13 cellular contexts compared by ENCODE assay signal in genomic region chr16:30488764-30489595, GRCh38. TPM values are rescaled to one million over a fixed set of nuclear protein-coding genes. Genes with fewer than 3 reads are reported as not detected.
A peak's percentile ranks its signal among the peaks of the same experiment; 100 is the strongest.
DNase-seq lines count a peak whose midpoint lies in the region; TF ChIP-seq lines count a peak whose summit lies in the region.
"Had no signal": no experiment of that assay in that cellular context is flagged by ENCODE, and none has a peak within 500 bp of the region (broad histone marks: within the 10 kb centered on the region; RNA-seq: fewer than 3 reads in every experiment).

No MANE protein-coding gene starts in this region.

- H3K4me3 ChIP-seq in NT2/D1 (ENCODE audit: insufficient read length, low read depth): no peak overlapping the region
- no peak overlapping the region for H3K4me3 ChIP-seq in parathyroid adenoma (ENCODE audit: low read depth, low read length)
- H3K4me3 ChIP-seq: pancreas had no signal

- H3K27me3 Mint-ChIP-seq in dendritic cell treated with granulocyte-macrophage colony-stimulating factor and Interleukin-4, amounts not matched to agents 40 ng/mL and 50 ng/mL, for 4 days: no peaks in the 10 kb centered on the region
- peaks cover 5% of the 10 kb centered on the region for H3K27me3 Mint-ChIP-seq in Calu3 (ENCODE audit: unreplicated experiment)

- H3K9me3 ChIP-seq in NT2/D1 (ENCODE audit: insufficient read depth, low read length) (no peaks in the 10 kb centered on the region), parathyroid adenoma (ENCODE audit: control insufficient read depth, low read length) (no peaks in the 10 kb centered on the region)
- H3K9me3 ChIP-seq: pancreas had no signal

- peak overlapping the region; percentile 77 for H3K27ac Mint-ChIP-seq in dendritic cell treated with granulocyte-macrophage colony-stimulating factor and Interleukin-4, amounts not matched to agents 40 ng/mL and 50 ng/mL, for 4 days
- no peak overlapping the region for H3K27ac Mint-ChIP-seq in Calu3 (ENCODE audit: unreplicated experiment)

- intact Hi-C loops in dendritic cell treated with granulocyte-macrophage colony-stimulating factor and Interleukin-4, amounts not matched to agents 40 ng/mL and 50 ng/mL, for 4 days (cut with micrococcal nuclease): no loop called here
- intact Hi-C loops in Calu3 (cut with micrococcal nuclease; ENCODE audit: unreplicated experiment): no loop called here

- CTCF ChIA-PET in Calu3 (lab: Charles Lee): no interaction called here

- H3K36me3 ChIP-seq in NT2/D1 (ENCODE audit: insufficient read depth, insufficient read length, low read length) (no peaks in the 10 kb centered on the region), parathyroid adenoma (ENCODE audit: control insufficient read depth, insufficient read depth, low read length) (no peaks in the 10 kb centered on the region)
- H3K36me3 ChIP-seq: pancreas had no signal

- peak; percentile 26 for DNase-seq in SKM-1 treated with dmso at 0.1 percent for 144 hours (lab: John Stamatoyannopoulos, UW; ENCODE audit: unreplicated experiment)
- no peak for DNase-seq in SKM-1 (lab: John Stamatoyannopoulos, UW; ENCODE audit: unreplicated experiment)
- no peak for DNase-seq in NT2/D1 (ENCODE audit: low read depth, low spot score)
- no peak for DNase-seq in Calu3
- no peak for DNase-seq in erythroblast (lab: John Stamatoyannopoulos, UW)
- DNase-seq in NCI-H1417 (lab: John Stamatoyannopoulos, UW): no peak
- DNase-seq: NCI-H2081; pancreas; stimulated activated CD4-positive, alpha-beta T cell treated with anti-CD3 and anti-CD28 coated beads, Interleukin-2, amount 100 ng/mL, for 48 hours; T1000 had no signal

- BruUV-seq in Calu3 (replicated peaks; lab: Mats Ljungman, UMichigan): no TSS peak

- peaks cover 98% of the 10 kb centered on the region for H3K36me3 Mint-ChIP-seq in dendritic cell treated with granulocyte-macrophage colony-stimulating factor and Interleukin-4, amounts not matched to agents 40 ng/mL and 50 ng/mL, for 4 days (ENCODE audit: low read depth)
- H3K36me3 Mint-ChIP-seq in Calu3 (ENCODE audit: insufficient read depth, unreplicated experiment): no peaks in the 10 kb centered on the region

- H3K79me2 ChIP-seq in parathyroid adenoma: no peaks in the 10 kb centered on the region

- H3K9ac ChIP-seq in NT2/D1 (ENCODE audit: insufficient read length, low read depth) (peak overlapping the region; percentile 1), parathyroid adenoma (no peak overlapping the region)

- H3K4me1 ChIP-seq in NT2/D1 (ENCODE audit: insufficient read depth, insufficient read length): peaks cover 5% of the 10 kb centered on the region
- no peaks in the 10 kb centered on the region for H3K4me1 ChIP-seq in parathyroid adenoma
- H3K4me1 ChIP-seq: pancreas had no signal

- TF ChIP-seq CTCF in parathyroid adenoma (IDR thresholded peaks at IDR 0.05): no peak
- no peak for TF ChIP-seq CTCF in Calu3 (IDR thresholded peaks at IDR 0.05; ENCODE audit: unreplicated experiment)

- H2AFZ ChIP-seq in parathyroid adenoma: peak overlapping the region; percentile 60

- no peaks in the 10 kb centered on the region for H3K9me3 Mint-ChIP-seq in dendritic cell treated with granulocyte-macrophage colony-stimulating factor and Interleukin-4, amounts not matched to agents 40 ng/mL and 50 ng/mL, for 4 days
- H3K9me3 Mint-ChIP-seq in Calu3 (ENCODE audit: low read depth, unreplicated experiment): no peaks in the 10 kb centered on the region

- peak overlapping the region; percentile 23 for H3K4me3 Mint-ChIP-seq in dendritic cell treated with granulocyte-macrophage colony-stimulating factor and Interleukin-4, amounts not matched to agents 40 ng/mL and 50 ng/mL, for 4 days
- no peak overlapping the region for H3K4me3 Mint-ChIP-seq in Calu3 (ENCODE audit: low read depth, unreplicated experiment)

- H3K4me1 Mint-ChIP-seq in dendritic cell treated with granulocyte-macrophage colony-stimulating factor and Interleukin-4, amounts not matched to agents 40 ng/mL and 50 ng/mL, for 4 days (ENCODE audit: low read depth): peaks cover 42% of the 10 kb centered on the region
- peaks cover 24% of the 10 kb centered on the region for H3K4me1 Mint-ChIP-seq in Calu3 (ENCODE audit: low read depth, unreplicated experiment)

- H3K27ac ChIP-seq in parathyroid adenoma: no peak overlapping the region
- H3K27ac ChIP-seq: 22Rv1, pancreas had no signal

- no peak for TF ChIP-seq POLR2A in erythroblast (IDR thresholded peaks at IDR 0.05; ENCODE audit: low read length)

- H3K4me2 ChIP-seq in parathyroid adenoma (ENCODE audit: low read length): no peak overlapping the region

- H3K27me3 ChIP-seq in NT2/D1 (ENCODE audit: insufficient read depth, insufficient read length) (no peaks in the 10 kb centered on the region), parathyroid adenoma (ENCODE audit: control insufficient read depth, insufficient read depth, low read length) (no peaks in the 10 kb centered on the region)
- H3K27me3 ChIP-seq: pancreas had no signal

RNA-seq across cellular contexts. Expression of gene ITGAL, which starts 16.4 kb away (rescaled TPM):
- not detected in 2 replicates for total RNA-seq in Calu3 (2022)

RNA-seq across cellular contexts. Expression of gene ZNF768, which starts 37.4 kb away (rescaled TPM):
- 40.8 and 42.6 TPM in 2 replicates for total RNA-seq in Calu3 (2022)

RNA-seq across cellular contexts. Expression of gene SEPHS2, which starts 43.3 kb away (rescaled TPM):
- total RNA-seq in Calu3 (2022): 85.0 and 109 TPM in 2 replicates

RNA-seq across cellular contexts. Expression of gene ZNF747, which starts 45.7 kb away (rescaled TPM):
- 12.3 and 15.4 TPM in 2 replicates for total RNA-seq in Calu3 (2022)

RNA-seq across cellular contexts. Expression of gene DCTPP1, which starts 59.1 kb away (rescaled TPM):
- total RNA-seq in Calu3 (2022): 120 and 124 TPM in 2 replicates
